In genomic region chr21:37564924-37565529, GRCh38 we compare ENCODE assay signal across 8 cellular contexts.
DNase-seq lines count a peak whose midpoint lies in the region; ATAC-seq and TF ChIP-seq lines count a peak whose summit lies in the region.

No MANE protein-coding gene starts in this region.

- no peaks in the 10 kb centered on the region for H3K36me3 ChIP-seq in DND-41 (ENCODE audit: insufficient read depth, low read length)

- H3K4me3 Mint-ChIP-seq in naive thymus-derived CD8-positive, alpha-beta T cell: peak overlapping the region; percentile 55 to 99 (median 98)

- H4K20me1 ChIP-seq in DND-41 (ENCODE audit: insufficient read depth, low read length): no peaks in the 10 kb centered on the region

- H3K9ac ChIP-seq in DND-41 (ENCODE audit: low read depth, low read length): peak overlapping the region; percentile 66

- peak overlapping the region; percentile 95 for H3K4me2 ChIP-seq in DND-41 (ENCODE audit: insufficient read depth, low read length)

- peaks cover 0 to 9% (median 0%) of the 10 kb centered on the region in 9 donors for H3K9me3 Mint-ChIP-seq in naive thymus-derived CD8-positive, alpha-beta T cell

- no peak for ATAC-seq in DND-41 (ENCODE audit: insufficient read depth, low read depth)
- no peak for ATAC-seq in naive thymus-derived CD8-positive, alpha-beta T cell
- no peak for ATAC-seq in HG03097 (IDR thresholded peaks at IDR 0.05; ENCODE audit: low FRiP score, unreplicated experiment)

- no peaks in the 10 kb centered on the region for H3K36me3 Mint-ChIP-seq in naive thymus-derived CD8-positive, alpha-beta T cell

- H3K4me1 ChIP-seq in DND-41 (ENCODE audit: insufficient read depth, low read length): peaks cover 32% of the 10 kb centered on the region

- H3K79me2 ChIP-seq in DND-41 (ENCODE audit: insufficient read depth, low read length): no peaks in the 10 kb centered on the region; the same call in 1 of the 2 replicates

- TF ChIP-seq CTCF in DND-41 (IDR thresholded peaks at IDR 0.05; ENCODE audit: borderline replicate concordance, extremely low read depth, low read length, poor library complexity, severe bottlenecking): no peak
- no peak for TF ChIP-seq CTCF in choroid plexus epithelial cell (conservative IDR thresholded peaks at IDR 0.05; ENCODE audit: low read depth, low read length)

- peak overlapping the region; percentile 96 for H2AFZ ChIP-seq in DND-41 (ENCODE audit: low read depth, low read length)

- H3K27ac Mint-ChIP-seq in naive thymus-derived CD8-positive, alpha-beta T cell: peak overlapping the region; percentile 97 to 100 (median 99)

- H3K27me3 Mint-ChIP-seq in naive thymus-derived CD8-positive, alpha-beta T cell: peaks cover 0 to 1% (median 0%) of the 10 kb centered on the region in 5 donors

- H3K9me3 ChIP-seq in DND-41 (ENCODE audit: insufficient read depth, low read length, severe bottlenecking): no peaks in the 10 kb centered on the region

- no peaks in the 10 kb centered on the region for H3K27me3 ChIP-seq in DND-41 (ENCODE audit: insufficient read depth, low read length, poor library complexity)

- POLR2A ChIA-PET in naive thymus-derived CD8-positive, alpha-beta T cell (lab: Charles Lee): interaction anchor here (0.8 to 3.1 kb wide), 4 partner anchors 107 to 199 kb away, joined by 3 to 13 read pairs (median 6); partner anchors contain the start of gene DYRK1A

- H3K4me3 ChIP-seq in DND-41 (ENCODE audit: low read depth in 1 of 2, low read length in 2 of 2): peak overlapping the region in 1 of 2 experiments; percentile 78; a peak in 2 of 4 replicates
- peak overlapping the region; percentile 72 for H3K4me3 ChIP-seq in choroid plexus epithelial cell (ENCODE audit: low read depth, low read length)

- DNase-seq in DND-41: no peak
- peak; percentile 0 for DNase-seq in NCI-H2081 treated with DMSO at 0.1 percent for 48 hours (lab: John Stamatoyannopoulos, UW)
- DNase-seq in choroid plexus epithelial cell (ENCODE audit: low read depth): peak; percentile 51
- no peak for DNase-seq in naive thymus-derived CD8-positive, alpha-beta T cell
- DNase-seq in NOMO-1 treated with dmso at 0.1 percent for 144 hours (lab: John Stamatoyannopoulos, UW; ENCODE audit: unreplicated experiment): no peak
- no peak for DNase-seq in activated CD4-positive, alpha-beta T cell treated with anti-CD3 and anti-CD28 coated beads for 48 hours
- no peak for DNase-seq in putamen (ENCODE audit: low spot score)

- H3K27ac ChIP-seq in DND-41 (ENCODE audit: low read length): peak overlapping the region; percentile 82; the same call in 1 of the 2 replicates

- peaks cover 8 to 25% (median 18%) of the 10 kb centered on the region in 4 donors for H3K4me1 Mint-ChIP-seq in naive thymus-derived CD8-positive, alpha-beta T cell

Comparison
In these comparisons a context has a peak if more than half of its experiments do, and no peak if none do; other contexts are left out.
1. DNase-seq: peak in NCI-H2081 treated with DMSO at 0.1 percent for 48 hours (single experiment) and choroid plexus epithelial cell (single experiment); none in DND-41 (single experiment), naive thymus-derived CD8-positive, alpha-beta T cell (0 of 10), NOMO-1 treated with dmso at 0.1 percent for 144 hours (single experiment), activated CD4-positive, alpha-beta T cell treated with anti-CD3 and anti-CD28 coated beads for 48 hours (single experiment) and putamen (single experiment).